ENCODE assay signal across 25 cellular contexts in genomic region chr2:190767821-190768220, GRCh38.
A peak's percentile ranks its signal among the peaks of the same experiment; 100 is the strongest.
DNase-seq lines count a peak whose midpoint lies in the region; ATAC-seq, FAIRE-seq and TF ChIP-seq lines count a peak whose summit lies in the region.
"Had no signal": no experiment of that assay in that cellular context is flagged by ENCODE, and none has a peak within 500 bp of the region (broad histone marks: within the 10 kb centered on the region; RNA-seq: fewer than 3 reads in every experiment).

No MANE protein-coding gene starts in this region.

- no peak overlapping the region for H3K4me2 ChIP-seq in H1 (ENCODE audit: insufficient read depth in 1 of 2, low read depth in 2 of 2, low read length in 2 of 2)

- no peak overlapping the region for H2BK120ac ChIP-seq in H1 (replicated peaks; ENCODE audit: low read depth, low read length)

- no peak for FAIRE-seq in H1 (lab: Jason Lieb, UNC)
- FAIRE-seq: GM12891 had no signal

- 81% methylated on average over 3 of the region's 3 CpGs; no CpG with 5 or more reads in 1 of the 2 experiments for WGBS in H1 (ENCODE audit: extremely low coverage in 1 of 2, insufficient coverage in 1 of 2, insufficient read length in 1 of 2, insufficient replicate concordance in 2 of 2, low coverage in 1 of 2, low lambda C conversion rate in 2 of 2, missing lambda C conversion rate in 1 of 2), 2 experiments

- DNase-seq in NCI-H2171 treated with DMSO at 0.1 percent for 48 hours (lab: John Stamatoyannopoulos, UW) (peak; percentile 18), NCI-H2171 (lab: John Stamatoyannopoulos, UW) (no peak), NCI-H1048 (lab: John Stamatoyannopoulos, UW) (peak; percentile 4), H1 (ENCODE audit: low read depth in 1 of 2, low spot score in 2 of 2) (no peak), gastrocnemius medialis (no peak)
- no peak for DNase-seq in activated T-cell treated with anti-CD3 and anti-CD28 coated beads, Interleukin-2, amount 50 U/mL, for 4 hours
- DNase-seq: DMS79, EL, GF-D8, GM23248, HFFc6, IMR-90, KG1, MG63, NCI-H1417, NCI-H1694, NCI-H2029 treated with DMSO at 0.1 percent for 48 hours, NCI-H226, NCI-H510A, NCI-H748 treated with DMSO at 0.1 percent for 48 hours, PC-3 had no signal

- H3K4me3 ChIP-seq in H1 (ENCODE audit: extremely low read depth in 1 of 4, insufficient read depth in 2 of 4, low read depth in 3 of 4, low read length in 4 of 4), result no peak overlapping the region
- H3K4me3 ChIP-seq in gastrocnemius medialis, result no peak overlapping the region
- H3K4me3 ChIP-seq: GM23248, HAP-1, MG63 had no signal

- no peak overlapping the region for H4K5ac ChIP-seq in H1 (ENCODE audit: insufficient read length, low read depth, low read length)

- H3K27me3 ChIP-seq in H1 (replicated peaks in 1 of 4; ENCODE audit: control insufficient read depth in 3 of 4, extremely low read depth in 1 of 4, insufficient read depth in 3 of 4, low read length in 3 of 4), result no peaks in the 10 kb centered on the region
- no peaks in the 10 kb centered on the region for H3K27me3 ChIP-seq in gastrocnemius medialis
- H3K27me3 ChIP-seq: MG63 had no signal

- CTCF ChIA-PET in H1 (lab: Charles Lee; ENCODE audit: partially characterized antibody), result interaction anchor here (0.9 kb wide), 1 partner anchor 37 kb away, joined by 3 read pairs; no protein-coding TSS in a partner anchor

- no peak overlapping the region for H4K91ac ChIP-seq in H1 (replicated peaks; ENCODE audit: insufficient read length, low read length)

- TF ChIP-seq EP300 in H1 (IDR thresholded peaks at IDR 0.05; ENCODE audit: borderline replicate concordance in 1 of 2, low read depth in 2 of 2, low read length in 2 of 2), result no peak

- intact Hi-C loops in gastrocnemius medialis (cut with DNase I; ENCODE audit: low total_unique reads), result no loop called here

- TF ChIP-seq CTCF in H1 (IDR thresholded peaks at IDR 0.05; ENCODE audit: control extremely low read depth in 1 of 3, insufficient read depth in 1 of 3, low read depth in 1 of 3, low read length in 3 of 3), result no peak
- TF ChIP-seq CTCF in gastrocnemius medialis (IDR thresholded peaks at IDR 0.05 in 4 of 5, conservative IDR thresholded peaks at IDR 0.05 in 1 of 5), result no peak

- peaks cover 37% of the 10 kb centered on the region for H3K4me1 Mint-ChIP-seq in activated T-cell treated with anti-CD3 and anti-CD28 coated beads, Interleukin-2, amount 50 U/mL, for 4 hours (ENCODE audit: low read depth)

- no peaks in the 10 kb centered on the region for H4K20me1 ChIP-seq in H1 (replicated peaks in 1 of 2; ENCODE audit: control insufficient read depth in 1 of 2, insufficient read depth in 2 of 2, low read length in 2 of 2)

- no peak overlapping the region for H3K23ac ChIP-seq in H1 (ENCODE audit: insufficient read length)

- no peak overlapping the region for H3K9ac ChIP-seq in H1 (replicated peaks in 1 of 4; ENCODE audit: extremely low read depth in 1 of 4, low read depth in 3 of 4, low read length in 3 of 4)
- H3K9ac ChIP-seq: GM23248 had no signal

- H3K23me2 ChIP-seq in H1 (ENCODE audit: low read depth, low read length), result no peaks in the 10 kb centered on the region

- ATAC-seq in GM19351 (IDR thresholded peaks at IDR 0.05; ENCODE audit: unreplicated experiment) (peak; percentile 43), HG03045 (IDR thresholded peaks at IDR 0.05; ENCODE audit: unreplicated experiment) (no peak), gastrocnemius medialis (no peak)
- no peak for ATAC-seq in activated T-cell treated with anti-CD3 and anti-CD28 coated beads, Interleukin-2, amount 50 U/mL, for 4 hours
- ATAC-seq: PC-3 had no signal

- no peak for TF ChIP-seq RAD21 in H1 (IDR thresholded peaks at IDR 0.05 in 1 of 2, conservative IDR thresholded peaks at IDR 0.05 in 1 of 2; ENCODE audit: low read depth in 2 of 2, low read length in 2 of 2)

- POLR2A ChIA-PET in H1 (lab: Charles Lee; ENCODE audit: partially characterized antibody), result no interaction called here

- no peak overlapping the region for H3K14ac ChIP-seq in H1 (ENCODE audit: insufficient read length)

- TF ChIP-seq POLR2A in H1 (IDR thresholded peaks at IDR 0.05; ENCODE audit: control extremely low read depth in 1 of 2, low read depth in 2 of 2, low read length in 2 of 2) (no peak), gastrocnemius medialis (IDR thresholded peaks at IDR 0.05) (no peak)

- no peak overlapping the region for H3K56ac ChIP-seq in H1 (replicated peaks; ENCODE audit: insufficient read length, low read depth, low read length)

- H2AFZ ChIP-seq in H1 (ENCODE audit: low read length), result peak overlapping the region; percentile 53; the same call in 1 of the 2 replicates
- H2AFZ ChIP-seq: GM23248 had no signal

- H2BK15ac ChIP-seq in H1 (ENCODE audit: low read length), result no peak overlapping the region

- no peak overlapping the region for H3K4me3 Mint-ChIP-seq in activated T-cell treated with anti-CD3 and anti-CD28 coated beads, Interleukin-2, amount 50 U/mL, for 4 hours
- H3K4me3 Mint-ChIP-seq: HFFc6 had no signal

- H3K4me1 ChIP-seq in H1 (replicated peaks in 1 of 4; ENCODE audit: control insufficient read depth in 3 of 4, insufficient read depth in 4 of 4, low read length in 3 of 4) (no peaks in the 10 kb centered on the region), gastrocnemius medialis (no peaks in the 10 kb centered on the region)
- H3K4me1 ChIP-seq: HAP-1 had no signal

- H2AK5ac ChIP-seq in H1 (ENCODE audit: low read depth, low read length), result no peak overlapping the region

- no peaks in the 10 kb centered on the region for H3K9me3 Mint-ChIP-seq in activated T-cell treated with anti-CD3 and anti-CD28 coated beads, Interleukin-2, amount 50 U/mL, for 4 hours
- H3K9me3 Mint-ChIP-seq: HFFc6 had no signal

- H3K4ac ChIP-seq in H1 (replicated peaks; ENCODE audit: insufficient read length, low read depth, low read length), result no peak overlapping the region

- H3K36me3 ChIP-seq in H1 (ENCODE audit: control insufficient read depth in 2 of 4, insufficient read depth in 4 of 4, low read length in 3 of 4) (no peaks in the 10 kb centered on the region), gastrocnemius medialis (no peaks in the 10 kb centered on the region)
- H3K36me3 ChIP-seq: HAP-1, MG63 had no signal

- no peak overlapping the region for H3K18ac ChIP-seq in H1 (ENCODE audit: extremely low read depth, low read length)

- no peak overlapping the region for H2BK20ac ChIP-seq in H1 (ENCODE audit: low read length)

- no peak overlapping the region for H3K27ac ChIP-seq in H1 (ENCODE audit: low read depth, low read length)
- H3K27ac ChIP-seq in gastrocnemius medialis, result no peak overlapping the region
- H3K27ac ChIP-seq: GM23248 had no signal

- no peak overlapping the region for H2BK12ac ChIP-seq in H1 (ENCODE audit: low read depth, low read length)

- H3K9me3 ChIP-seq in H1 (ENCODE audit: insufficient read depth in 2 of 2, low read depth in 1 of 2, low read length in 1 of 2) (no peaks in the 10 kb centered on the region), gastrocnemius medialis (no peaks in the 10 kb centered on the region)
- H3K9me3 ChIP-seq: HAP-1, MG63 had no signal

- in situ Hi-C loops in gastrocnemius medialis (cut with MboI; ENCODE audit: low sequenced_read_pairs in 4 of 4), result no loop called here

- H4K8ac ChIP-seq in H1 (ENCODE audit: extremely low read depth, insufficient read depth, low read length), result no peak overlapping the region

- H3K36me3 Mint-ChIP-seq in activated T-cell treated with anti-CD3 and anti-CD28 coated beads, Interleukin-2, amount 50 U/mL, for 4 hours (ENCODE audit: insufficient read depth), result no peaks in the 10 kb centered on the region

- H3K79me1 ChIP-seq in H1 (ENCODE audit: low read depth, low read length), result no peaks in the 10 kb centered on the region

- no peaks in the 10 kb centered on the region for H3K79me2 ChIP-seq in H1 (ENCODE audit: control insufficient read depth in 1 of 2, insufficient read depth in 2 of 2, low read length in 2 of 2)

- H2BK5ac ChIP-seq in H1 (ENCODE audit: low read depth, low read length), result no peak overlapping the region

- no peaks in the 10 kb centered on the region for H3K27me3 Mint-ChIP-seq in activated T-cell treated with anti-CD3 and anti-CD28 coated beads, Interleukin-2, amount 50 U/mL, for 4 hours (ENCODE audit: low read depth)

TF ChIP-seq in H1, 55 proteins besides CTCF, POLR2A, EP300 and RAD21:
- no peak for TF ChIP-seq CEBPB (IDR thresholded peaks at IDR 0.05; ENCODE audit: low read depth, low read length)
- no peak for TF ChIP-seq USF2 (IDR thresholded peaks at IDR 0.05; ENCODE audit: low read length)
- TF ChIP-seq SRF (IDR thresholded peaks at IDR 0.05; ENCODE audit: low read depth, low read length), result no peak
- TF ChIP-seq EGR1 (IDR thresholded peaks at IDR 0.05; ENCODE audit: borderline replicate concordance, low read depth, low read length), result no peak
- no peak for TF ChIP-seq TAF7 (optimal IDR thresholded peaks at IDR 0.05; ENCODE audit: borderline replicate concordance, low read depth, low read length)

Comparison
In these comparisons a context has a peak if more than half of its experiments do, and no peak if none do; other contexts are left out.
1. DNase-seq: peak in NCI-H2171 treated with DMSO at 0.1 percent for 48 hours (single experiment) and NCI-H1048 (single experiment); none in NCI-H2171 (single experiment), H1 (0 of 2), gastrocnemius medialis (0 of 2) and activated T-cell treated with anti-CD3 and anti-CD28 coated beads, Interleukin-2, amount 50 U/mL, for 4 hours (single experiment).